19 cellular contexts compared by ENCODE assay signal in genomic region chr20:56955673-56956072, GRCh38.
DNase-seq lines count a peak whose midpoint lies in the region; ATAC-seq and TF ChIP-seq lines count a peak whose summit lies in the region.
"Had no signal": no experiment of that assay in that cellular context is flagged by ENCODE, and none has a peak within 500 bp of the region (broad histone marks: within the 10 kb centered on the region; RNA-seq: fewer than 3 reads in every experiment).

No MANE protein-coding gene starts in this region.

- no peak overlapping the region for H3K4me3 ChIP-seq in smooth muscle cell
- H3K4me3 ChIP-seq: MG63, Peyer's patch had no signal

- no peak overlapping the region for H3K27ac ChIP-seq in smooth muscle cell (ENCODE audit: low read depth)
- H3K27ac ChIP-seq: 22Rv1, C4-2B, Peyer's patch had no signal

- no peaks in the 10 kb centered on the region for H3K27me3 ChIP-seq in smooth muscle cell (ENCODE audit: low read depth)
- H3K27me3 ChIP-seq: MG63, Peyer's patch had no signal

- H3K4me1 ChIP-seq in smooth muscle cell (ENCODE audit: low read depth): peaks cover 14% of the 10 kb centered on the region
- H3K4me1 ChIP-seq: Peyer's patch had no signal

- no peaks in the 10 kb centered on the region for H3K36me3 ChIP-seq in smooth muscle cell (ENCODE audit: low read depth)
- H3K36me3 ChIP-seq: MG63, Peyer's patch had no signal

- ATAC-seq in esophagus mucosa (peak; percentile 64), HG03354 (IDR thresholded peaks at IDR 0.05; ENCODE audit: poor library complexity, severe bottlenecking, unreplicated experiment) (no peak), GM18517 (IDR thresholded peaks at IDR 0.05; ENCODE audit: unreplicated experiment) (no peak)
- ATAC-seq: HCT116 had no signal

- DNase-seq in NCI-H82 (lab: John Stamatoyannopoulos, UW): peak; percentile 72
- DNase-seq in NCI-H82 treated with DMSO at 0.1 percent for 48 hours (lab: John Stamatoyannopoulos, UW; ENCODE audit: unreplicated experiment): no peak
- DNase-seq in NOMO-1 treated with DMSO at 0.1 percent for 48 hours (lab: John Stamatoyannopoulos, UW; ENCODE audit: unreplicated experiment): peak; percentile 88
- DNase-seq in smooth muscle cell (lab: John Stamatoyannopoulos, UW; ENCODE audit: unreplicated experiment): no peak
- no peak for DNase-seq in activated T-cell treated with anti-CD3 and anti-CD28 coated beads for 4 hours
- DNase-seq: DMS153, KG1, MG63, NCI-H1436, NCI-H2081, NCI-H2227 treated with DMSO at 0.1 percent for 48 hours, Peyer's patch, SHP77 treated with DMSO at 0.1 percent for 48 hours had no signal

- no peaks in the 10 kb centered on the region for H3K79me2 ChIP-seq in smooth muscle cell (ENCODE audit: low read depth)

- H3K9me3 ChIP-seq in smooth muscle cell (replicated peaks; ENCODE audit: low read depth): no peaks in the 10 kb centered on the region
- H3K9me3 ChIP-seq: MG63, Peyer's patch had no signal

- no peak for TF ChIP-seq CTCF in smooth muscle cell (IDR thresholded peaks at IDR 0.05; ENCODE audit: borderline replicate concordance, insufficient read depth, poor library complexity, severe bottlenecking)

- peaks cover 7% of the 10 kb centered on the region for H3F3A ChIP-seq in smooth muscle cell (ENCODE audit: low read depth)

- no peaks in the 10 kb centered on the region for H4K20me1 ChIP-seq in smooth muscle cell (ENCODE audit: low read depth)

- H2AFZ ChIP-seq in smooth muscle cell (ENCODE audit: low read depth): peak overlapping the region; percentile 43

- 34% methylated on average over 9 of the region's 9 CpGs for WGBS in smooth muscle cell (ENCODE audit: low lambda C conversion rate)

- H3K4me2 ChIP-seq in smooth muscle cell: peak overlapping the region; percentile 4

- no peak overlapping the region for H3K9ac ChIP-seq in smooth muscle cell (ENCODE audit: low read depth)

Comparison
In these comparisons a context has a peak if more than half of its experiments do, and no peak if none do; other contexts are left out.
1. DNase-seq: peak in NCI-H82 (single experiment) and NOMO-1 treated with DMSO at 0.1 percent for 48 hours (single experiment); none in NCI-H82 treated with DMSO at 0.1 percent for 48 hours (single experiment), smooth muscle cell (single experiment) and activated T-cell treated with anti-CD3 and anti-CD28 coated beads for 4 hours (single experiment).